In the genomic region with DNA sequence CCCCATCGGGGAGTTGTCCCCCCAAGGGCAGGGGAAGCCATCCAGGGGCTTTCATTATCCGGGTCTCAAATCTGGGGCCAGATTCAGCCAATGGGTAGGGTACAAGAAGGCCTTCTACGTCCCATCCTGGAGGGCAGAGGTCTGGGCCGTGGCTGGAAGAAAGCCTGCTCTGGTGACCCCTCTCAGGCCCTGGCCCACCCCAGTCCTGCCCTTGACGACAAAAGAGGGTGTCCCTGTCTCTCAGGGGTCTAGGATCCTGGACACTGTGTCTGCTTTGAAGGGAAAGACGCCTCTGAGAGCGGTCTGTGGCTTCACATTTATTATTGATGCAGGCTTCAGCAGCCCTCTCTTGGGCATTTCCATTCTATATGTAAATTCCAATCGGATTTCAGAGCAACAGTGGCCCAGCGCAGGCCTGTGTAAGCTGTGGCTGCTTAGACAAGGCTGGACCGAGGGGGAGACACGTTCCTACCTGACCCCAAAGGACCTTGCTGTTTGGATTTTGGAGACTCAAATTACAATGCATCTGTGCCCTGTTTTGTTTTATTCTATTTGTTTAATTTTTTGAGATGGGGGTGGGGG, we compare ENCODE assay signal across 20 cellular contexts.
"Had no signal": no experiment of that assay in that cellular context is flagged by ENCODE, and none has a peak within 500 bp of the region (broad histone marks: within the 10 kb centered on the region; RNA-seq: fewer than 3 reads in every experiment).

No MANE protein-coding gene starts in this region.

- H3K27me3 Mint-ChIP-seq: activated CD4-positive, alpha-beta T cell treated with anti-CD3 and anti-CD28 coated beads, Interleukin-2, amount 10 ng/mL, durations not matched to agents 24 days and 14 days; activated naive CD4-positive, alpha-beta T cell treated with anti-CD3 and anti-CD28 coated beads, Interleukin-2, amount 10 ng/mL, durations not matched to agents 7 days and 5 days; activated naive CD8-positive, alpha-beta T cell treated with anti-CD3 and anti-CD28 coated beads, Interleukin-2, amount 10 ng/mL, durations not matched to agents 7 days and 5 days had no signal

- H3K27ac ChIP-seq: brain microvascular endothelial cell, epithelial cell of prostate, esophagus squamous epithelium, gastroesophageal sphincter had no signal

- H3K4me3 ChIP-seq: esophagus squamous epithelium, gastroesophageal sphincter had no signal

- H3K4me1 ChIP-seq: esophagus squamous epithelium, gastroesophageal sphincter had no signal

- H3K36me3 ChIP-seq: brain microvascular endothelial cell, esophagus squamous epithelium, gastroesophageal sphincter had no signal

- H3K27ac Mint-ChIP-seq: activated CD4-positive, alpha-beta memory T cell treated with anti-CD3 and anti-CD28 coated beads for 36 hours; activated CD4-positive, alpha-beta T cell treated with anti-CD3 and anti-CD28 coated beads for 36 hours; activated CD4-positive, alpha-beta T cell treated with anti-CD3 and anti-CD28 coated beads, Interleukin-2, amount 10 ng/mL, durations not matched to agents 24 days and 14 days; activated naive CD4-positive, alpha-beta T cell treated with anti-CD3 and anti-CD28 coated beads, Interleukin-2, amount 10 ng/mL, durations not matched to agents 7 days and 5 days; activated naive CD4-positive, alpha-beta T cell treated with anti-CD3 and anti-CD28 coated beads, Interleukin-2, amount 50 U/mL, for 72 hours; activated naive CD8-positive, alpha-beta T cell treated with anti-CD3 and anti-CD28 coated beads, Interleukin-2, amount 10 ng/mL, durations not matched to agents 7 days and 5 days; activated T-cell treated with anti-CD3 and anti-CD28 coated beads, Interleukin-2, amount 50 U/mL, for 24 hours; activated T-cell treated with anti-CD3 and anti-CD28 coated beads, Interleukin-2, amount 50 U/mL, for 72 hours had no signal

- H3K9me3 Mint-ChIP-seq: activated CD4-positive, alpha-beta T cell treated with anti-CD3 and anti-CD28 coated beads, Interleukin-2, amount 10 ng/mL, durations not matched to agents 24 days and 14 days; activated T-cell treated with anti-CD3 and anti-CD28 coated beads, Interleukin-2, amount 50 U/mL, for 24 hours; central memory CD8-positive, alpha-beta T cell had no signal

- H3K4me3 Mint-ChIP-seq: activated CD4-positive, alpha-beta memory T cell treated with anti-CD3 and anti-CD28 coated beads for 36 hours; activated CD4-positive, alpha-beta T cell treated with anti-CD3 and anti-CD28 coated beads for 36 hours; activated CD4-positive, alpha-beta T cell treated with anti-CD3 and anti-CD28 coated beads, Interleukin-2, amount 10 ng/mL, durations not matched to agents 24 days and 14 days; activated naive CD4-positive, alpha-beta T cell treated with anti-CD3 and anti-CD28 coated beads, Interleukin-2, amount 10 ng/mL, durations not matched to agents 7 days and 5 days; activated naive CD8-positive, alpha-beta T cell treated with anti-CD3 and anti-CD28 coated beads, Interleukin-2, amount 10 ng/mL, durations not matched to agents 7 days and 5 days; activated T-cell treated with anti-CD3 and anti-CD28 coated beads, Interleukin-2, amount 50 U/mL, for 24 hours; activated T-cell treated with anti-CD3 and anti-CD28 coated beads, Interleukin-2, amount 50 U/mL, for 72 hours; central memory CD8-positive, alpha-beta T cell had no signal

- H3K27me3 ChIP-seq: brain microvascular endothelial cell had no signal

- H3K36me3 Mint-ChIP-seq: activated CD4-positive, alpha-beta memory T cell treated with anti-CD3 and anti-CD28 coated beads for 36 hours; activated naive CD4-positive, alpha-beta T cell treated with anti-CD3 and anti-CD28 coated beads, Interleukin-2, amount 10 ng/mL, durations not matched to agents 7 days and 5 days; activated naive CD4-positive, alpha-beta T cell treated with anti-CD3 and anti-CD28 coated beads, Interleukin-2, amount 50 U/mL, for 72 hours; activated naive CD8-positive, alpha-beta T cell treated with anti-CD3 and anti-CD28 coated beads, Interleukin-2, amount 10 ng/mL, durations not matched to agents 7 days and 5 days had no signal

- H3K4me1 Mint-ChIP-seq: activated CD4-positive, alpha-beta T cell treated with anti-CD3 and anti-CD28 coated beads for 36 hours; activated CD4-positive, alpha-beta T cell treated with anti-CD3 and anti-CD28 coated beads, Interleukin-2, amount 10 ng/mL, durations not matched to agents 24 days and 14 days; activated naive CD4-positive, alpha-beta T cell treated with anti-CD3 and anti-CD28 coated beads, Interleukin-2, amount 10 ng/mL, durations not matched to agents 7 days and 5 days; activated naive CD8-positive, alpha-beta T cell treated with anti-CD3 and anti-CD28 coated beads, Interleukin-2, amount 10 ng/mL, durations not matched to agents 7 days and 5 days; central memory CD8-positive, alpha-beta T cell had no signal

- DNase-seq: activated CD4-positive, alpha-beta memory T cell treated with anti-CD3 and anti-CD28 coated beads for 36 hours; activated CD4-positive, alpha-beta T cell treated with anti-CD3 and anti-CD28 coated beads for 36 hours; activated CD4-positive, alpha-beta T cell treated with anti-CD3 and anti-CD28 coated beads, Interleukin-2, amount 10 ng/mL, durations not matched to agents 24 days and 14 days; activated CD4-positive, CD25-positive, alpha-beta regulatory T cell; activated CD4-positive, CD25-positive, alpha-beta regulatory T cell treated with anti-CD3 and anti-CD28 coated beads, Interleukin-2, amount 50 U/mL, for 72 hours; activated CD8-positive, alpha-beta memory T cell treated with anti-CD3 and anti-CD28 coated beads, Interleukin-2, amount 50 U/mL, for 48 hours; activated naive CD4-positive, alpha-beta T cell treated with anti-CD3 and anti-CD28 coated beads, Interleukin-2, amount 10 ng/mL, durations not matched to agents 7 days and 5 days; activated naive CD8-positive, alpha-beta T cell treated with anti-CD3 and anti-CD28 coated beads, Interleukin-2, amount 10 ng/mL, durations not matched to agents 7 days and 5 days; activated T-cell treated with anti-CD3 and anti-CD28 coated beads for 4 hours; activated T-cell treated with anti-CD3 and anti-CD28 coated beads, Interleukin-2, amount 50 U/mL, for 24 hours; activated T-cell treated with anti-CD3 and anti-CD28 coated beads, Interleukin-2, amount 50 U/mL, for 72 hours; brain microvascular endothelial cell; effector CD8-positive, alpha-beta T cell; esophagus squamous epithelium; foreskin melanocyte; T-helper 2 cell had no signal
